In genomic region chr7:149682038-149682437, GRCh38 we compare ENCODE assay signal across 20 cellular contexts.
"Had no signal": no experiment of that assay in that cellular context is flagged by ENCODE, and none has a peak within 500 bp of the region (broad histone marks: within the 10 kb centered on the region; RNA-seq: fewer than 3 reads in every experiment).

No MANE protein-coding gene starts in this region.

- H3K4me1 Mint-ChIP-seq: T-cell had no signal

- DNase-seq: KBM-7, MV-4-11, NCI-H1048, NCI-H1105, NCI-H1417, NCI-H1436 treated with DMSO at 0.1 percent for 48 hours, NCI-H1694, NCI-H187 treated with DMSO at 0.1 percent for 48 hours, NCI-H2029 treated with DMSO at 0.1 percent for 48 hours, NCI-H2227 treated with DMSO at 0.1 percent for 48 hours, NCI-H524, NCI-H69, NCI-H774, PC-3, SHP77, SK-N-SH, SW 1271, T-cell had no signal

- H3K9ac ChIP-seq: SK-N-SH had no signal

- ATAC-seq: Panc1, PC-3, T-cell had no signal

- H3K27ac Mint-ChIP-seq: T-cell had no signal

- H3K9me3 ChIP-seq: SK-N-SH had no signal

- H3K4me2 ChIP-seq: SK-N-SH had no signal

- H3K4me3 Mint-ChIP-seq: T-cell had no signal

- H3K27ac ChIP-seq: RWPE1 had no signal
